Comparison of ENCODE assay signal across 25 cellular contexts in genomic region chr7:112929411-112929810, GRCh38.
DNase-seq lines count a peak whose midpoint lies in the region; ATAC-seq, FAIRE-seq and TF ChIP-seq lines count a peak whose summit lies in the region.
"Had no signal": no experiment of that assay in that cellular context is flagged by ENCODE, and none has a peak within 500 bp of the region (broad histone marks: within the 10 kb centered on the region; RNA-seq: fewer than 3 reads in every experiment).

No MANE protein-coding gene starts in this region.

- H2AFZ ChIP-seq in IMR-90 (replicated peaks; ENCODE audit: low read length, poor library complexity) (no peak overlapping the region), osteoblast (ENCODE audit: low read length) (no peak overlapping the region)
- H2AFZ ChIP-seq: PC-9 had no signal

- H3K27me3 ChIP-seq in IMR-90 (ENCODE audit: control insufficient read depth, insufficient read depth, low read length) (no peaks in the 10 kb centered on the region), osteoblast (ENCODE audit: insufficient read depth, low read length) (no peaks in the 10 kb centered on the region), small intestine (ENCODE audit: control insufficient read depth in 2 of 2, insufficient read depth in 2 of 2, low read length in 2 of 2) (no peaks in the 10 kb centered on the region)
- H3K27me3 ChIP-seq: BLaER1 treated with 17β-estradiol and CSF1 and Interleukin-3, amounts not matched to agents 10 nM and 100 nM; MG63; SJCRH30 had no signal

- H3K27ac ChIP-seq in IMR-90 (ENCODE audit: insufficient read depth, low read length): no peak overlapping the region
- peak overlapping the region; percentile 60 for H3K27ac ChIP-seq in osteoblast (ENCODE audit: low read depth, low read length)
- H3K27ac ChIP-seq in small intestine (ENCODE audit: low read depth in 1 of 2, low read length in 1 of 2): no peak overlapping the region
- H3K27ac ChIP-seq: PC-9, SJCRH30 had no signal

- H3K36me3 ChIP-seq in IMR-90 (ENCODE audit: control insufficient read depth, insufficient read depth, low read length) (no peaks in the 10 kb centered on the region), osteoblast (ENCODE audit: insufficient read depth, low read length) (peaks cover 3% of the 10 kb centered on the region), small intestine (ENCODE audit: control insufficient read depth in 2 of 2, insufficient read depth in 2 of 2, low read length in 2 of 2) (peaks cover 0 to 4% of the 10 kb centered on the region in 2 donors)
- H3K36me3 ChIP-seq: MG63 had no signal

- intact Hi-C loops in IMR-90 (cut with micrococcal nuclease): no loop called here

- H3K4me2 ChIP-seq in IMR-90 (ENCODE audit: low read depth, low read length) (no peak overlapping the region; the same call in 1 of the 2 replicates), osteoblast (ENCODE audit: insufficient read depth, low read length) (peak overlapping the region; percentile 31)
- H3K4me2 ChIP-seq: PC-9 had no signal

- FAIRE-seq in small intestine (lab: Jason Lieb, UNC): no peak
- FAIRE-seq: HepG2, K562 had no signal

- H4K5ac ChIP-seq in IMR-90 (ENCODE audit: low read depth, low read length): no peak overlapping the region

- H4K20me1 ChIP-seq in IMR-90 (ENCODE audit: insufficient read depth, low read length) (peaks cover 6% of the 10 kb centered on the region; the same call in 1 of the 2 replicates), osteoblast (ENCODE audit: insufficient read depth, low read length) (no peaks in the 10 kb centered on the region)

- no peak overlapping the region for H2AK5ac ChIP-seq in IMR-90 (ENCODE audit: low read depth, low read length)

- no peaks in the 10 kb centered on the region for H3K9me1 ChIP-seq in IMR-90 (ENCODE audit: insufficient read depth, low read length)

- no TSS peak for BruUV-seq in IMR-90 (replicated peaks; lab: Mats Ljungman, UMichigan)

- no peak overlapping the region for H3K23ac ChIP-seq in IMR-90 (ENCODE audit: low read depth, low read length)

- no peak overlapping the region for H2BK15ac ChIP-seq in IMR-90 (ENCODE audit: low read depth, low read length)

- H2AK9ac ChIP-seq in IMR-90 (replicated peaks; ENCODE audit: low read depth, low read length, poor library complexity): no peak overlapping the region

- H3K14ac ChIP-seq in IMR-90 (replicated peaks; ENCODE audit: low read depth, low read length): no peak overlapping the region

- H3K9me3 ChIP-seq in IMR-90 (ENCODE audit: control insufficient read depth, insufficient read depth, low read length): no peaks in the 10 kb centered on the region
- H3K9me3 ChIP-seq in osteoblast (ENCODE audit: low read depth, low read length): no peaks in the 10 kb centered on the region
- H3K9me3 ChIP-seq in small intestine (ENCODE audit: control insufficient read depth, low read depth): no peaks in the 10 kb centered on the region
- H3K9me3 ChIP-seq: BLaER1 treated with 17β-estradiol and CSF1 and Interleukin-3, amounts not matched to agents 10 nM and 100 nM; MG63; SJCRH30 had no signal

- peaks cover 21 to 32% of the 10 kb centered on the region in 2 experiments; a peak in 3 of 4 replicates for H3K79me1 ChIP-seq in IMR-90 (ENCODE audit: low read depth in 1 of 2, low read length in 2 of 2)

- H3K4ac ChIP-seq in IMR-90 (ENCODE audit: low read depth, low read length): no peak overlapping the region

- POLR2A ChIA-PET in IMR-90 (lab: Charles Lee; ENCODE audit: unreplicated experiment): no interaction called here

- no peak overlapping the region for H3K56ac ChIP-seq in IMR-90 (ENCODE audit: extremely low read depth, insufficient read depth, low read length)

- dilution Hi-C loops in IMR-90 (cut with HindIII; ENCODE audit: low sequenced_read_pairs, unreplicated experiment): no loop called here

- H3K4me1 ChIP-seq in IMR-90 (ENCODE audit: control insufficient read depth, insufficient read depth, low read length) (no peaks in the 10 kb centered on the region), osteoblast (ENCODE audit: insufficient read depth, low read length) (peaks cover 28% of the 10 kb centered on the region), small intestine (ENCODE audit: control insufficient read depth in 2 of 2, insufficient read depth in 1 of 2, low read depth in 1 of 2, low read length in 1 of 2) (no peaks in the 10 kb centered on the region)

- peak; percentile 17 for ATAC-seq in IMR-90 (ENCODE audit: low read depth)
- ATAC-seq: HepG2, K562, Right ventricle myocardium inferior, SK-N-SH treated with all-trans-retinoic acid at 6 μM for 48 hours had no signal

- no peak overlapping the region for H4K8ac ChIP-seq in IMR-90 (ENCODE audit: low read depth in 2 of 2, low read length in 2 of 2)

- no peak overlapping the region for H2BK120ac ChIP-seq in IMR-90 (ENCODE audit: low read depth, low read length)

- H3K4me3 ChIP-seq in IMR-90 (ENCODE audit: insufficient read depth, low read depth, low read length): no peak overlapping the region
- no peak overlapping the region for H3K4me3 ChIP-seq in choroid plexus epithelial cell (ENCODE audit: low read depth, low read length)
- H3K4me3 ChIP-seq in osteoblast (ENCODE audit: insufficient read depth, low read length): no peak overlapping the region
- H3K4me3 ChIP-seq in small intestine (ENCODE audit: low read depth in 1 of 2, low read length in 2 of 2): no peak overlapping the region
- H3K4me3 ChIP-seq: BLaER1 treated with 17β-estradiol and CSF1 and Interleukin-3, amounts not matched to agents 10 nM and 100 nM; K562; MG63; PC-9; SJCRH30 had no signal

- peak; percentile 10 for DNase-seq in EH (ENCODE audit: low read depth)
- peak; percentile 45 for DNase-seq in IMR-90
- peak; percentile 4 for DNase-seq in choroid plexus epithelial cell (ENCODE audit: low read depth)
- DNase-seq in osteoblast (ENCODE audit: insufficient read length, low spot score, missing footprints): no peak
- DNase-seq in NCI-H1105 (lab: John Stamatoyannopoulos, UW): no peak
- no peak for DNase-seq in islet precursor cell
- no peak for DNase-seq in small intestine
- DNase-seq: AML-193; CD4-positive, alpha-beta T cell; COR-L47; H7; Kasumi-1; MG63; NCI-H1417; NCI-H1694; NCI-H2029 treated with DMSO at 0.1 percent for 48 hours; NCI-H2227 treated with DMSO at 0.1 percent for 48 hours; NCI-H526 treated with DMSO at 0.1 percent for 48 hours; PC-9; SJCRH30 had no signal

- no peak overlapping the region for H2BK20ac ChIP-seq in IMR-90 (ENCODE audit: low read depth, low read length)

- no peak overlapping the region for H3K18ac ChIP-seq in IMR-90 (ENCODE audit: low read depth, low read length)

- H3K9ac ChIP-seq in IMR-90 (ENCODE audit: low read depth, low read length): no peak overlapping the region
- H3K9ac ChIP-seq: BLaER1 treated with 17β-estradiol and CSF1 and Interleukin-3, amounts not matched to agents 10 nM and 100 nM had no signal

- H2BK5ac ChIP-seq in IMR-90 (ENCODE audit: low read depth, low read length, poor library complexity, severe bottlenecking): peak overlapping the region; percentile 19

- TF ChIP-seq CTCF in IMR-90 (conservative IDR thresholded peaks at IDR 0.05; ENCODE audit: low read depth, low read length): no peak
- no peak for TF ChIP-seq CTCF in choroid plexus epithelial cell (conservative IDR thresholded peaks at IDR 0.05; ENCODE audit: low read depth, low read length)
- TF ChIP-seq CTCF in osteoblast (IDR thresholded peaks at IDR 0.05; ENCODE audit: extremely low read depth, low read depth, low read length): no peak

- no CpG with 5 or more reads among the region's 3 CpGs for WGBS in IMR-90 (ENCODE audit: extremely low coverage in 2 of 2, insufficient read length in 1 of 2), 2 experiments
- WGBS in small intestine, 3 donors: 93 to 95% (median 94%) methylated on average over 3 of the region's 3 CpGs

- peaks cover 69% of the 10 kb centered on the region for H3K79me2 ChIP-seq in osteoblast (ENCODE audit: insufficient read depth, low read length)

- in situ Hi-C loops in IMR-90 (cut with MboI; ENCODE audit: low sequenced_read_pairs): no loop called here

- H4K91ac ChIP-seq in IMR-90 (ENCODE audit: insufficient read depth, low read depth, low read length): no peak overlapping the region

- TF ChIP-seq POLR2A in IMR-90 (IDR thresholded peaks at IDR 0.05; ENCODE audit: low read depth, low read length): no peak

- CTCF ChIA-PET in IMR-90 (lab: Yijun Ruan, JAX): no interaction called here

- no peak for TF ChIP-seq RAD21 in IMR-90 (IDR thresholded peaks at IDR 0.05; ENCODE audit: low read length)

TF ChIP-seq in IMR-90, 13 proteins besides CTCF, POLR2A, EP300 and RAD21:
- no peak for TF ChIP-seq RCOR1 (IDR thresholded peaks at IDR 0.05; ENCODE audit: insufficient replicate concordance, low read length)
- TF ChIP-seq NFE2L2 (IDR thresholded peaks at IDR 0.05; ENCODE audit: low read depth, low read length): peak; percentile 26; the same call in 1 of the 2 replicates
- no peak for TF ChIP-seq ELK1 (IDR thresholded peaks at IDR 0.05; ENCODE audit: borderline replicate concordance, low read depth, low read length)
- no peak for TF ChIP-seq BHLHE40 (IDR thresholded peaks at IDR 0.05; ENCODE audit: low read depth, low read length)
- TF ChIP-seq USF2 (IDR thresholded peaks at IDR 0.05; ENCODE audit: low read depth, low read length): no peak
TF ChIP-seq in IMR-90: peak in this region for 1.

Comparison
In these comparisons a context has a peak if more than half of its experiments do, and no peak if none do; other contexts are left out.
1. DNase-seq: peak in EH (single experiment), IMR-90 (single experiment) and choroid plexus epithelial cell (single experiment); none in osteoblast (single experiment), NCI-H1105 (single experiment), islet precursor cell (single experiment) and small intestine (single experiment).